In the genomic region with DNA sequence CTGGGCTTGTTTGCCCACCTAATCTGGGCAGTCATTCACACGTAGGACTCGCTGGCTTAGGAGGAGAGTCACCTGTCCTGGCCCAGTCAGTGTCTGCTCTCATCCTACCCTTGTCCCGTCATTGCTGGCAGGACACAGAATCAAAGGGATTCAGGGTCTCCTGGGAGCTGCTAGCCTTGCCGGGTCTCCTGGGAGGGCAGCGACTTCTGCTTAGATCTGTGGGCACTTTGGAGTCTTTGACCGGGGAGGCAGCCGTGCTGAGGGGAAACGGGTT, we compare ENCODE assay signal across 8 cellular contexts. TPM values are rescaled to one million over a fixed set of nuclear protein-coding genes. Genes with fewer than 3 reads are reported as not detected.
DNase-seq lines count a peak whose midpoint lies in the region; ATAC-seq and TF ChIP-seq lines count a peak whose summit lies in the region.

No MANE protein-coding gene starts in this region.

- H3K9me3 ChIP-seq in thoracic aorta = no peaks in the 10 kb centered on the region

- no peaks in the 10 kb centered on the region for H3K27me3 ChIP-seq in thoracic aorta (replicated peaks; ENCODE audit: insufficient read depth)

- POLR2A ChIA-PET in activated CD4-positive, alpha-beta memory T cell treated with anti-CD3 and anti-CD28 coated beads, Interleukin-2, amount 10 ng/mL, durations not matched to agents 7 days and 5 days (lab: Charles Lee) = interaction anchor here (0.9 to 6.3 kb wide), 6 partner anchors 11 to 340 kb away, joined by 3 to 47 read pairs (median 4); a partner anchor contains a TSS

- H3K4me3 ChIP-seq in thoracic aorta = peak overlapping the region; percentile 91

- CTCF ChIA-PET in activated CD4-positive, alpha-beta memory T cell treated with anti-CD3 and anti-CD28 coated beads, Interleukin-2, amount 10 ng/mL, durations not matched to agents 7 days and 5 days (lab: Charles Lee) = interaction anchor here (1.8 kb wide), 1 partner anchor 12 kb away, joined by 5 read pairs; no protein-coding TSS in a partner anchor

- peaks cover 53% of the 10 kb centered on the region for H3K4me1 Mint-ChIP-seq in activated CD4-positive, alpha-beta memory T cell treated with anti-CD3 and anti-CD28 coated beads, Interleukin-2, amount 10 ng/mL, durations not matched to agents 7 days and 5 days
- H3K4me1 Mint-ChIP-seq in immature natural killer cell = peaks cover 57 to 75% of the 10 kb centered on the region in 2 donors

- H3K4me1 ChIP-seq in thoracic aorta (ENCODE audit: control insufficient read depth in 1 of 2, low read depth in 2 of 2) = peaks cover 33 to 69% of the 10 kb centered on the region in 2 donors

- peak; percentile 18 to 29 for DNase-seq in activated CD4-positive, alpha-beta T cell treated with anti-CD3 and anti-CD28 coated beads, Interleukin-2, amount 50 U/mL, for 48 hours
- DNase-seq in activated CD4-positive, alpha-beta T cell treated with anti-CD3 and anti-CD28 coated beads for 48 hours = no peak
- DNase-seq in activated CD4-positive, alpha-beta memory T cell treated with anti-CD3 and anti-CD28 coated beads, Interleukin-2, amount 10 ng/mL, durations not matched to agents 7 days and 5 days = no peak
- DNase-seq in immature natural killer cell (no peak), thoracic aorta (ENCODE audit: low spot score) (no peak), NCI-H1694 treated with DMSO at 0.1 percent for 48 hours (lab: John Stamatoyannopoulos, UW) (no peak), 8988T (no peak)

- ATAC-seq in thoracic aorta (ENCODE audit: insufficient number of reproducible peaks, low FRiP score, low read depth) (no peak), GM18498 (IDR thresholded peaks at IDR 0.05; ENCODE audit: unreplicated experiment) (no peak)

- peak overlapping the region; percentile 70 for H3K4me3 Mint-ChIP-seq in activated CD4-positive, alpha-beta memory T cell treated with anti-CD3 and anti-CD28 coated beads, Interleukin-2, amount 10 ng/mL, durations not matched to agents 7 days and 5 days
- peak overlapping the region; percentile 83 to 90 (median 87) for H3K4me3 Mint-ChIP-seq in immature natural killer cell

- no peak for TF ChIP-seq CTCF in thoracic aorta (IDR thresholded peaks at IDR 0.05)

- no peaks in the 10 kb centered on the region for H3K9me3 Mint-ChIP-seq in activated CD4-positive, alpha-beta memory T cell treated with anti-CD3 and anti-CD28 coated beads, Interleukin-2, amount 10 ng/mL, durations not matched to agents 7 days and 5 days
- H3K9me3 Mint-ChIP-seq in immature natural killer cell = no peaks in the 10 kb centered on the region

- no peaks in the 10 kb centered on the region for H3K27me3 Mint-ChIP-seq in activated CD4-positive, alpha-beta memory T cell treated with anti-CD3 and anti-CD28 coated beads, Interleukin-2, amount 10 ng/mL, durations not matched to agents 7 days and 5 days
- peaks cover 5 to 15% (median 8%) of the 10 kb centered on the region in 3 donors for H3K27me3 Mint-ChIP-seq in immature natural killer cell (ENCODE audit: low read depth in 3 of 3)

- peak overlapping the region; percentile 93 to 98 for H3K27ac ChIP-seq in thoracic aorta

- H3K36me3 ChIP-seq in thoracic aorta = no peaks in the 10 kb centered on the region

- peak overlapping the region; percentile 93 for H3K27ac Mint-ChIP-seq in activated CD4-positive, alpha-beta memory T cell treated with anti-CD3 and anti-CD28 coated beads, Interleukin-2, amount 10 ng/mL, durations not matched to agents 7 days and 5 days
- peak overlapping the region; percentile 98 to 100 (median 99) for H3K27ac Mint-ChIP-seq in immature natural killer cell

- no peaks in the 10 kb centered on the region for H3K36me3 Mint-ChIP-seq in activated CD4-positive, alpha-beta memory T cell treated with anti-CD3 and anti-CD28 coated beads, Interleukin-2, amount 10 ng/mL, durations not matched to agents 7 days and 5 days (ENCODE audit: low read depth)
- H3K36me3 Mint-ChIP-seq in immature natural killer cell = no peaks in the 10 kb centered on the region

RNA-seq across cellular contexts. Expression of a gene that starts 12.6 kb away (rescaled TPM):
- 10 to 100 TPM; 16.7 TPM for total RNA-seq in activated CD4-positive, alpha-beta memory T cell treated with anti-CD3 and anti-CD28 coated beads, Interleukin-2, amount 10 ng/mL, durations not matched to agents 7 days and 5 days
- 1 to 10 TPM; 1.5 to 6.2 (median 2.0) TPM for polyA plus RNA-seq in immature natural killer cell
- 10 to 100 TPM; 21.0 to 31.5 TPM for total RNA-seq in thoracic aorta

Comparison
In these comparisons a context has a peak if more than half of its experiments do, and no peak if none do; other contexts are left out.
1. DNase-seq: peak in activated CD4-positive, alpha-beta T cell treated with anti-CD3 and anti-CD28 coated beads, Interleukin-2, amount 50 U/mL, for 48 hours (2 of 2); none in activated CD4-positive, alpha-beta T cell treated with anti-CD3 and anti-CD28 coated beads for 48 hours (single experiment), activated CD4-positive, alpha-beta memory T cell treated with anti-CD3 and anti-CD28 coated beads, Interleukin-2, amount 10 ng/mL, durations not matched to agents 7 days and 5 days (single experiment), immature natural killer cell (0 of 3), thoracic aorta (single experiment), NCI-H1694 treated with DMSO at 0.1 percent for 48 hours (single experiment) and 8988T (single experiment).